In genomic region chr7:65872776-65873581, GRCh38 we compare ENCODE assay signal across 8 cellular contexts. TPM values are rescaled to one million over a fixed set of nuclear protein-coding genes. Genes with fewer than 3 reads are reported as not detected.
A peak's percentile ranks its signal among the peaks of the same experiment; 100 is the strongest.
DNase-seq lines count a peak whose midpoint lies in the region; ATAC-seq and TF ChIP-seq lines count a peak whose summit lies in the region.

Gene VKORC1L1, plus strand, starts transcription at chr7:65873074. Its CDS starts 298 bp downstream, at chr7:65873372.

- H3K27ac ChIP-seq in right atrium auricular region (peak within 1 kb of the TSS; percentile 75 to 76), psoas muscle (peak within 1 kb of the TSS; percentile 80)

- DNase-seq in NCI-H1694 treated with DMSO at 0.1 percent for 48 hours (lab: John Stamatoyannopoulos, UW), result peak; percentile 76
- DNase-seq in anterior cingulate cortex (lab: John Stamatoyannopoulos, UW), result peak; percentile 50 to 95 (median 89)
- DNase-seq in right atrium auricular region (ENCODE audit: low spot score), result peak; percentile 88
- DNase-seq in psoas muscle, result peak; percentile 97 to 99
- peak; percentile 97 for DNase-seq in ureter (ENCODE audit: low spot score)

- ATAC-seq in GM18502 (IDR thresholded peaks at IDR 0.05; ENCODE audit: poor library complexity, unreplicated experiment), result peak; percentile 88
- ATAC-seq in HG02938 (IDR thresholded peaks at IDR 0.05; ENCODE audit: unreplicated experiment), result peak; percentile 74
- peak; percentile 97 to 99 (median 98) for ATAC-seq in psoas muscle

- H3K4me1 ChIP-seq in right atrium auricular region, result peaks cover 0 to 9% of the 10 kb centered on the region in 2 donors
- no peaks in the 10 kb centered on the region for H3K4me1 ChIP-seq in psoas muscle

- H3K4me3 ChIP-seq in right atrium auricular region, result peak within 1 kb of the TSS; percentile 89 to 94
- H3K4me3 ChIP-seq in psoas muscle, result peak within 1 kb of the TSS; percentile 83

- WGBS in psoas muscle, 3 donors, result 1 to 2% (median 1%) methylated on average over 35 to 94 of the region's 94 CpGs

- intact Hi-C loops in T-helper 2 cell treated with Interferon-gamma antibody and Interleukin-4, amounts not matched to agents 100 ng/mL and 5 ng/mL, for 36 hours (cut with micrococcal nuclease), result loop anchor here (1.0 to 5.0 kb wide), 7 partner anchors 102 to 1124 kb away; partner anchors contain the start of genes ASL, GUSB and TYW1
- intact Hi-C loops in psoas muscle (cut with DNase I), result loop anchor here in 1 of 2 donors (10.0 kb wide), 1 partner anchor 112 kb away; the partner anchor contains the start of gene GUSB

- H3K27me3 ChIP-seq in right atrium auricular region (no peaks in the 10 kb centered on the region), psoas muscle (ENCODE audit: insufficient read depth in 3 of 3, low read length in 2 of 3) (no peaks in the 10 kb centered on the region)

- TF ChIP-seq CTCF in right atrium auricular region (IDR thresholded peaks at IDR 0.05) (no peak), psoas muscle (IDR thresholded peaks at IDR 0.05) (no peak)

- no peaks in the 10 kb centered on the region for H3K36me3 ChIP-seq in right atrium auricular region
- H3K36me3 ChIP-seq in psoas muscle (ENCODE audit: insufficient read depth in 1 of 2, low read depth in 1 of 2), result no peaks in the 10 kb centered on the region

- H3K9me3 ChIP-seq in right atrium auricular region (no peaks in the 10 kb centered on the region), psoas muscle (no peaks in the 10 kb centered on the region)

RNA-seq across cellular contexts. Expression of gene VKORC1L1, which starts in this region (rescaled TPM):
- 20.1 and 21.1 TPM in 2 replicates for total RNA-seq in T-helper 2 cell treated with Interferon-gamma antibody and Interleukin-4, amounts not matched to agents 100 ng/mL and 5 ng/mL, for 36 hours
- total RNA-seq in right atrium auricular region (10 to 100 TPM; 12.3 to 13.5 TPM), psoas muscle (10 to 100 TPM; 17.0 to 24.4 (median 21.2) TPM), ureter (20.4 TPM)
- polyA plus RNA-seq in psoas muscle, result 10 to 100 TPM in 2 of 3 donors, 1 to 10 TPM in 1; 9.9 to 23.5 (median 14.2) TPM

Comparison
In these comparisons a context has a peak if more than half of its experiments do, and no peak if none do; other contexts are left out.
1. Peak in every context shown above with its lines: DNase-seq, ATAC-seq, H3K4me3 ChIP-seq and H3K27ac ChIP-seq.